9 cellular contexts compared by ENCODE assay signal in genomic region chr11:82906236-82906635, GRCh38. TPM values are rescaled to one million over a fixed set of nuclear protein-coding genes. Genes with fewer than 3 reads are reported as not detected.
A peak's percentile ranks its signal among the peaks of the same experiment; 100 is the strongest.
DNase-seq lines count a peak whose midpoint lies in the region; ATAC-seq and TF ChIP-seq lines count a peak whose summit lies in the region.
"Had no signal": no experiment of that assay in that cellular context is flagged by ENCODE, and none has a peak within 500 bp of the region (broad histone marks: within the 10 kb centered on the region; RNA-seq: fewer than 3 reads in every experiment).

No MANE protein-coding gene starts in this region.

- no peak overlapping the region for H3K4me3 ChIP-seq in liver (ENCODE audit: low read depth in 1 of 3, low read length in 3 of 3)
- H3K4me3 ChIP-seq: SJSA1 had no signal

- DNase-seq in GM03348 (ENCODE audit: low spot score), result peak; percentile 39
- peak; percentile 51 for DNase-seq in NCI-H1436 (lab: John Stamatoyannopoulos, UW)
- DNase-seq in amniotic epithelial cell (ENCODE audit: low read depth), result peak; percentile 24
- no peak for DNase-seq in AG08396 (ENCODE audit: low spot score)
- DNase-seq in stimulated activated CD4-positive, alpha-beta T cell treated with anti-CD3 and anti-CD28 coated beads, Interleukin-2, amount 100 ng/mL, for 24 hours, result no peak

- H3K36me3 ChIP-seq in liver (ENCODE audit: control insufficient read depth in 4 of 4, insufficient read depth in 3 of 4, low read depth in 1 of 4, low read length in 3 of 4), result no peaks in the 10 kb centered on the region
- H3K36me3 ChIP-seq: SJSA1 had no signal

- H3K9me3 ChIP-seq in liver (ENCODE audit: control insufficient read depth in 4 of 4, low read length in 3 of 4), result no peaks in the 10 kb centered on the region
- H3K9me3 ChIP-seq: SJSA1 had no signal

- TF ChIP-seq RAD21 in liver (IDR thresholded peaks at IDR 0.05), result peak; percentile 83 to 84

- WGBS in liver, result 71% methylated on average over 1 of the region's 1 CpG

- H3K27me3 ChIP-seq in liver (ENCODE audit: control insufficient read depth in 4 of 4, insufficient read depth in 4 of 4, low read length in 3 of 4), result no peaks in the 10 kb centered on the region
- H3K27me3 ChIP-seq: SJSA1 had no signal

- TF ChIP-seq CTCF in liver (IDR thresholded peaks at IDR 0.05; ENCODE audit: low read depth, low read length, missing input control), result peak; percentile 47

- no peak overlapping the region for H3K9ac ChIP-seq in liver (ENCODE audit: low read depth in 1 of 2, low read length in 2 of 2)

- H3K4me1 ChIP-seq in liver (ENCODE audit: control insufficient read depth in 4 of 4, insufficient read depth in 4 of 4, low read length in 3 of 4), result peaks cover 2 to 7% (median 5%) of the 10 kb centered on the region in 4 donors
- H3K4me1 ChIP-seq: SJSA1 had no signal

- no peak overlapping the region for H3K27ac ChIP-seq in liver (ENCODE audit: low read depth in 1 of 2, low read length in 2 of 2)
- H3K27ac ChIP-seq: SJSA1 had no signal

- no peak for ATAC-seq in HG03520 (IDR thresholded peaks at IDR 0.05; ENCODE audit: unreplicated experiment)
- no peak for ATAC-seq in GM18867 (IDR thresholded peaks at IDR 0.05; ENCODE audit: unreplicated experiment)

TF ChIP-seq in liver, 16 proteins besides CTCF, POLR2A, EP300 and RAD21:
- TF ChIP-seq JUND (IDR thresholded peaks at IDR 0.05) (peak in 1 of 2 donors; percentile 2), HNF4G (IDR thresholded peaks at IDR 0.05) (no peak)

RNA-seq across cellular contexts. Expression of gene DDIAS, which starts 4.7 kb away (rescaled TPM):
- total RNA-seq in liver, result 1 to 10 TPM in 1 of 2 donors, under 1 TPM in 1; 0.25 to 8.4 TPM
- polyA plus RNA-seq in liver, result under 1 TPM; 0.32 to 0.62 TPM

RNA-seq across cellular contexts. Expression of gene PRCP, which starts 6.0 kb away (rescaled TPM):
- 10 to 100 TPM; 27.3 to 38.7 TPM for total RNA-seq in liver
- polyA plus RNA-seq in liver, result 10 to 100 TPM; 43.8 to 55.2 TPM

Comparison
In these comparisons a context has a peak if more than half of its experiments do, and no peak if none do; other contexts are left out.
1. DNase-seq: peak in GM03348 (single experiment), NCI-H1436 (single experiment) and amniotic epithelial cell (single experiment); none in AG08396 (single experiment) and stimulated activated CD4-positive, alpha-beta T cell treated with anti-CD3 and anti-CD28 coated beads, Interleukin-2, amount 100 ng/mL, for 24 hours (0 of 2).